In the genomic region with DNA sequence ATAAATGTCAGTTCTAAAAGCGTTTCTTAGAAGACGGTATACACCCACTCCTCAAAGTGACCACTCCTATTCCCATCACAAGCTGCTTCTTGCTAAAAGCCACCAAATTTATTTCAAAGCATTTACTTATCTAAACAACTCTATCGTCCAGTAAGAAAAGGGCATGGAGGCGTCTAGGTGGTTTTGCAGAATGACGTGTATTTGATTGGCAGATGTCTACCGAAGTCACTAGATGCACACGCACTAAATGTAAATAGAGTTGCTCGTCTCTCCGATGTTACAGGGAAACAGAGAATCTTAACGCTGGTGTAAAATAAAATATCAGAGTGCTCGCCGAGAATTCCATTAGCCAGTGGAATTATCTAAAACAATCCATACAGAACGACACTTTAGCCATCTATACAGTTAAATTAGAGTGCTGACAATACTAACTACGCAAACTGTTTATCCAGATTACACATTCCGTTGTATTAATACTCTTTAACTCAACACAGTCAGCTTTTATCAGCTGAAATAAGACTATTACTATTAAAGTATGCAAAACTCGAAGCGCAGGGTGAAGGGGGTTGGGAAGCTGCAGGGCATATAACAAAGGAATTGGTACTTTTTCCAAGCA, we compare ENCODE assay signal across 8 cellular contexts. TPM values are rescaled to one million over a fixed set of nuclear protein-coding genes. Genes with fewer than 3 reads are reported as not detected.
A peak's percentile ranks its signal among the peaks of the same experiment; 100 is the strongest.
DNase-seq lines count a peak whose midpoint lies in the region; ATAC-seq, FAIRE-seq and TF ChIP-seq lines count a peak whose summit lies in the region.

No MANE protein-coding gene starts in this region.

- H3K4me1 Mint-ChIP-seq in stimulated activated naive CD8-positive, alpha-beta T cell treated with anti-CD3 and anti-CD28 coated beads, Interleukin-15, Interleukin-2, amounts not matched to agents 100 ng/mL and 50 ng/mL, for 24 hours (ENCODE audit: low read depth): peaks cover 52% of the 10 kb centered on the region

- no peak overlapping the region for H2AFZ ChIP-seq in Karpas-422 (ENCODE audit: low read length)
- no peak overlapping the region for H2AFZ ChIP-seq in keratinocyte (ENCODE audit: control insufficient read depth, low read length)

- DNase-seq in AG10803 (ENCODE audit: low read depth): no peak
- peak; percentile 89 for DNase-seq in Karpas-422
- DNase-seq in adipocyte (ENCODE audit: low read depth): peak; percentile 51
- DNase-seq in keratinocyte (ENCODE audit: low read depth, low spot score): no peak
- no peak for DNase-seq in activated CD8-positive, alpha-beta memory T cell treated with anti-CD3 and anti-CD28 coated beads, Interleukin-2, amount 50 U/mL, for 4 hours
- DNase-seq in left colon: no peak

- no peaks in the 10 kb centered on the region for H3K36me3 ChIP-seq in Karpas-422 (ENCODE audit: insufficient read depth, low read length)
- H3K36me3 ChIP-seq in adipocyte (ENCODE audit: control insufficient read depth, insufficient read depth, low read length, severe bottlenecking): no peaks in the 10 kb centered on the region
- no peaks in the 10 kb centered on the region for H3K36me3 ChIP-seq in keratinocyte (ENCODE audit: control insufficient read depth in 2 of 2, extremely low read depth in 1 of 2, insufficient read depth in 2 of 2, low read length in 2 of 2)

- no peaks in the 10 kb centered on the region for H3K9me2 ChIP-seq in Karpas-422 (replicated peaks; ENCODE audit: insufficient read depth, low read length)

- no peaks in the 10 kb centered on the region for H3K27me3 Mint-ChIP-seq in stimulated activated naive CD8-positive, alpha-beta T cell treated with anti-CD3 and anti-CD28 coated beads, Interleukin-15, Interleukin-2, amounts not matched to agents 100 ng/mL and 50 ng/mL, for 24 hours

- H3K27me3 ChIP-seq in Karpas-422 (ENCODE audit: low read length) (no peaks in the 10 kb centered on the region), adipocyte (replicated peaks; ENCODE audit: control insufficient read depth, insufficient read depth, low read length) (no peaks in the 10 kb centered on the region), keratinocyte (ENCODE audit: control insufficient read depth, extremely low read depth, insufficient read depth, low read length) (no peaks in the 10 kb centered on the region)

- H3K27ac ChIP-seq in Karpas-422 (ENCODE audit: low read length) (peak overlapping the region; percentile 95), keratinocyte (ENCODE audit: control insufficient read depth, insufficient read depth, low read length) (no peak overlapping the region)

- peak overlapping the region; percentile 99 for H3K27ac Mint-ChIP-seq in stimulated activated naive CD8-positive, alpha-beta T cell treated with anti-CD3 and anti-CD28 coated beads, Interleukin-15, Interleukin-2, amounts not matched to agents 100 ng/mL and 50 ng/mL, for 24 hours

- dilution Hi-C loops in keratinocyte (cut with MboI; ENCODE audit: extremely low pct_ligation_motif_present, low sequenced_read_pairs): no loop called here

- H3K9me1 ChIP-seq in keratinocyte (ENCODE audit: control insufficient read depth, extremely low read depth, insufficient read depth, low read length): no peaks in the 10 kb centered on the region

- H3K4me1 ChIP-seq in Karpas-422 (ENCODE audit: low read length) (peaks cover 61% of the 10 kb centered on the region), adipocyte (ENCODE audit: control insufficient read depth, insufficient read depth, low read length) (peaks cover 46% of the 10 kb centered on the region), keratinocyte (ENCODE audit: control insufficient read depth, extremely low read depth, insufficient read depth, low read length) (peaks cover 11% of the 10 kb centered on the region)

- H4K20me1 ChIP-seq in Karpas-422 (ENCODE audit: insufficient read depth, low read depth, low read length): peaks cover 5% of the 10 kb centered on the region; the same call in 1 of the 2 replicates
- no peaks in the 10 kb centered on the region for H4K20me1 ChIP-seq in keratinocyte (ENCODE audit: control insufficient read depth, extremely low read depth, insufficient read depth, low read length)

- H3K9ac ChIP-seq in Karpas-422 (ENCODE audit: low read length): peak overlapping the region; percentile 91
- peak overlapping the region; percentile 90 for H3K9ac ChIP-seq in adipocyte (ENCODE audit: low read length)
- no peak overlapping the region for H3K9ac ChIP-seq in keratinocyte (ENCODE audit: control insufficient read depth, extremely low read depth, insufficient read depth, low read length)

- ATAC-seq in HG02981 (IDR thresholded peaks at IDR 0.05; ENCODE audit: unreplicated experiment) (no peak), left colon (no peak)

- peak overlapping the region; percentile 87 for H3K4me2 ChIP-seq in Karpas-422 (ENCODE audit: low read depth, low read length, poor library complexity, severe bottlenecking)
- peak overlapping the region; percentile 84 for H3K4me2 ChIP-seq in keratinocyte (ENCODE audit: control insufficient read depth, extremely low read depth, insufficient read depth, low read depth, low read length)

- H3K36me3 Mint-ChIP-seq in stimulated activated naive CD8-positive, alpha-beta T cell treated with anti-CD3 and anti-CD28 coated beads, Interleukin-15, Interleukin-2, amounts not matched to agents 100 ng/mL and 50 ng/mL, for 24 hours (ENCODE audit: low read depth): no peaks in the 10 kb centered on the region

- H3K9me3 Mint-ChIP-seq in stimulated activated naive CD8-positive, alpha-beta T cell treated with anti-CD3 and anti-CD28 coated beads, Interleukin-15, Interleukin-2, amounts not matched to agents 100 ng/mL and 50 ng/mL, for 24 hours: no peaks in the 10 kb centered on the region

- peaks cover 66% of the 10 kb centered on the region for H3K79me2 ChIP-seq in Karpas-422 (ENCODE audit: low read length)
- peaks cover 25% of the 10 kb centered on the region for H3K79me2 ChIP-seq in keratinocyte (ENCODE audit: control insufficient read depth, insufficient read depth, low read length)

- H3K9me3 ChIP-seq in Karpas-422 (ENCODE audit: low read length) (no peaks in the 10 kb centered on the region), adipocyte (ENCODE audit: control insufficient read depth, low read length) (no peaks in the 10 kb centered on the region), keratinocyte (ENCODE audit: control insufficient read depth, low read depth, low read length) (no peaks in the 10 kb centered on the region)

- TF ChIP-seq CTCF in AG10803 (conservative IDR thresholded peaks at IDR 0.05; ENCODE audit: low read length): no peak
- no peak for TF ChIP-seq CTCF in keratinocyte (optimal IDR thresholded peaks at IDR 0.05 in 1 of 3, IDR thresholded peaks at IDR 0.05 in 1 of 3, conservative IDR thresholded peaks at IDR 0.05 in 1 of 3; ENCODE audit: extremely low read depth in 1 of 3, insufficient read depth in 2 of 3, low read length in 3 of 3)

- FAIRE-seq in keratinocyte (lab: Jason Lieb, UNC): peak; percentile 5

- H3K4me3 ChIP-seq in AG10803 (ENCODE audit: low read length) (peak overlapping the region; percentile 91), Karpas-422 (ENCODE audit: low read length) (peak overlapping the region; percentile 73), adipocyte (ENCODE audit: low read length) (peak overlapping the region; percentile 92), keratinocyte (ENCODE audit: control insufficient read depth in 2 of 3, extremely low read depth in 1 of 3, insufficient read depth in 2 of 3, low read depth in 1 of 3, low read length in 3 of 3) (peak overlapping the region; percentile 64 to 69 (median 68))

- intact Hi-C loops in left colon (cut with DNase I, micrococcal nuclease): loop anchor here in 1 of 2 donors (5.0 kb wide), 1 partner anchor 155 kb away; no protein-coding TSS in a partner anchor

- H3K4me3 Mint-ChIP-seq in stimulated activated naive CD8-positive, alpha-beta T cell treated with anti-CD3 and anti-CD28 coated beads, Interleukin-15, Interleukin-2, amounts not matched to agents 100 ng/mL and 50 ng/mL, for 24 hours: peak overlapping the region; percentile 96

RNA-seq across cellular contexts. Expression of a gene that starts 1.9 kb away (rescaled TPM):
- 19.6 and 38.1 TPM in 2 replicates for total RNA-seq in Karpas-422 (2014; rRNA removed; shearing (Covaris generic); ENCODE audit: low replicate concordance)
- polyA plus RNA-seq in keratinocyte: 3.8 to 6.8 TPM (median 6.1 TPM) in 3 replicates
- polyA plus RNA-seq in keratinocyte (2011; ENCODE audit: low read depth): 0.30 TPM
- polyA plus RNA-seq in keratinocyte (2011; cell fraction: cytosol; rRNA removed): 2.3 and 5.6 TPM in 2 replicates
- 7.3 and 7.5 TPM in 2 replicates for polyA plus RNA-seq in keratinocyte (2011; cell fraction: nucleus; rRNA removed)
- 0.51 and 3.2 TPM in 2 replicates for polyA plus RNA-seq in keratinocyte (2012; ENCODE audit: low replicate concordance)
- polyA minus RNA-seq in keratinocyte: 18.6 to 37.5 TPM (median 33.0 TPM) in 3 replicates
- 4.8 TPM for polyA minus RNA-seq in keratinocyte (2011; cell fraction: cytosol; rRNA and poly(A)+ RNA removed)
- 9.7 and 36.9 TPM in 2 replicates for polyA minus RNA-seq in keratinocyte (2011; cell fraction: nucleus; rRNA and poly(A)+ RNA removed)
- 1 to 10 TPM; 7.9 to 9.5 TPM for total RNA-seq in left colon

Comparison
In these comparisons a context has a peak if more than half of its experiments do, and no peak if none do; other contexts are left out.
1. DNase-seq: peak in Karpas-422 (single experiment) and adipocyte (single experiment); none in AG10803 (single experiment), keratinocyte (single experiment), activated CD8-positive, alpha-beta memory T cell treated with anti-CD3 and anti-CD28 coated beads, Interleukin-2, amount 50 U/mL, for 4 hours (single experiment) and left colon (0 of 2).
2. Peak in every context shown above with its lines, with median percentiles within 50 percentile points of each other: H3K4me3 ChIP-seq.